ENCODE assay signal across 24 cellular contexts in genomic region chr10:88136712-88137111, GRCh38.
A peak's percentile ranks its signal among the peaks of the same experiment; 100 is the strongest.
DNase-seq lines count a peak whose midpoint lies in the region; FAIRE-seq and TF ChIP-seq lines count a peak whose summit lies in the region.
"Had no signal": no experiment of that assay in that cellular context is flagged by ENCODE, and none has a peak within 500 bp of the region (broad histone marks: within the 10 kb centered on the region; RNA-seq: fewer than 3 reads in every experiment).

No MANE protein-coding gene starts in this region.

- no peak overlapping the region for H3K4me3 ChIP-seq in GM12865 (ENCODE audit: low read depth, low read length)
- H3K4me3 ChIP-seq in PC-9: no peak overlapping the region
- no peak overlapping the region for H3K4me3 ChIP-seq in thyroid gland (replicated peaks in 1 of 3)
- H3K4me3 ChIP-seq: A549; BLaER1 treated with 17β-estradiol and CSF1 and Interleukin-3, amounts not matched to agents 10 nM and 100 nM; SK-N-MC had no signal

- no peak overlapping the region for H3K27ac ChIP-seq in PC-9
- peak overlapping the region in 2 of 3 donors; percentile 51 to 69 for H3K27ac ChIP-seq in thyroid gland
- H3K27ac ChIP-seq: A549; BLaER1 treated with 17β-estradiol and CSF1 and Interleukin-3, amounts not matched to agents 10 nM and 100 nM; HL-60; SK-N-MC had no signal

- H3K36me3 ChIP-seq in PC-9 (ENCODE audit: low read depth) (no peaks in the 10 kb centered on the region), thyroid gland (no peaks in the 10 kb centered on the region)
- H3K36me3 ChIP-seq: BLaER1 treated with 17β-estradiol and CSF1 and Interleukin-3, amounts not matched to agents 10 nM and 100 nM had no signal

- no TSS peak for BruUV-seq in PC-9 (replicated peaks; lab: Mats Ljungman, UMichigan)

- TF ChIP-seq POLR2A in thyroid gland (IDR thresholded peaks at IDR 0.05): no peak

- peak; percentile 74 for FAIRE-seq in GM19239 (lab: Jason Lieb, UNC)
- FAIRE-seq: A549, RCC 7860 had no signal

- WGBS in thyroid gland, 2 donors: 20 to 28% methylated on average over 2 of the region's 2 CpGs

- no peak overlapping the region for H2AFZ ChIP-seq in PC-9

- TF ChIP-seq CTCF in GM12865 (IDR thresholded peaks at IDR 0.05; ENCODE audit: insufficient read depth, low read depth, low read length, missing control alignments): no peak
- no peak for TF ChIP-seq CTCF in PC-9 (conservative IDR thresholded peaks at IDR 0.05)
- TF ChIP-seq CTCF in thyroid gland (IDR thresholded peaks at IDR 0.05): no peak

- POLR2A ChIA-PET in PC-9 (lab: Charles Lee; ENCODE audit: unreplicated experiment): no interaction called here

- CTCF ChIA-PET in PC-9 (lab: Charles Lee): no interaction called here

- H3K27me3 ChIP-seq in PC-9 (ENCODE audit: insufficient read depth, low read depth) (no peaks in the 10 kb centered on the region), thyroid gland (no peaks in the 10 kb centered on the region)
- H3K27me3 ChIP-seq: BLaER1 treated with 17β-estradiol and CSF1 and Interleukin-3, amounts not matched to agents 10 nM and 100 nM had no signal

- H3K4me1 ChIP-seq in PC-9 (replicated peaks; ENCODE audit: insufficient read depth) (peaks cover 12% of the 10 kb centered on the region; the same call in 1 of the 2 replicates), thyroid gland (peaks cover 29 to 35% of the 10 kb centered on the region in 2 donors)
- H3K4me1 ChIP-seq: A549; BLaER1 treated with 17β-estradiol and CSF1 and Interleukin-3, amounts not matched to agents 10 nM and 100 nM had no signal

- no peaks in the 10 kb centered on the region for H3F3A ChIP-seq in PC-9 (ENCODE audit: insufficient read depth, low read depth)

- no peaks in the 10 kb centered on the region for H3K79me2 ChIP-seq in PC-9 (ENCODE audit: low read depth)

- H3K9me3 ChIP-seq in PC-9 (ENCODE audit: insufficient read depth, low read depth) (no peaks in the 10 kb centered on the region), thyroid gland (no peaks in the 10 kb centered on the region)
- H3K9me3 ChIP-seq: A549; BLaER1 treated with 17β-estradiol and CSF1 and Interleukin-3, amounts not matched to agents 10 nM and 100 nM had no signal

- intact Hi-C loops in PC-9 (cut with micrococcal nuclease; ENCODE audit: unreplicated experiment) (loop anchor here (5.0 kb wide), 1 partner anchor 411 kb away; no protein-coding TSS in a partner anchor), thyroid gland (cut with DNase I) (no loop called here)

- H4K20me1 ChIP-seq in PC-9 (ENCODE audit: insufficient read depth): no peaks in the 10 kb centered on the region
- H4K20me1 ChIP-seq: BLaER1 treated with 17β-estradiol and CSF1 and Interleukin-3, amounts not matched to agents 10 nM and 100 nM had no signal

- H3K4me2 ChIP-seq in PC-9: peak overlapping the region; percentile 36; the same call in 1 of the 2 replicates
- H3K4me2 ChIP-seq: A549; BLaER1 treated with 17β-estradiol and CSF1 and Interleukin-3, amounts not matched to agents 10 nM and 100 nM had no signal

- no peaks in the 10 kb centered on the region for H3K9me2 ChIP-seq in PC-9 (ENCODE audit: insufficient read depth)

- DNase-seq in GM12865 (ENCODE audit: low read depth) (peak; percentile 31), GM19239 (ENCODE audit: insufficient read length, low spot score) (no peak), PC-9 (no peak), thyroid gland (peak; percentile 71 to 75), OCI-M1 (lab: John Stamatoyannopoulos, UW) (no peak), HUDEP-2 (lab: John Stamatoyannopoulos, UW; ENCODE audit: unreplicated experiment in 76 of 76) (no peak), NCI-H1694 (lab: John Stamatoyannopoulos, UW) (no peak)
- DNase-seq: AML-193; CD4-positive, alpha-beta memory T cell; COR-L47; Kasumi-1; MV-4-11; NCI-H1105; NCI-H1436 treated with DMSO at 0.1 percent for 48 hours; NCI-H1930; NCI-H2107; NCI-H446 treated with DMSO at 0.1 percent for 48 hours; NCI-H69; SIG-M5 had no signal

Comparison
In these comparisons a context has a peak if more than half of its experiments do, and no peak if none do; other contexts are left out.
1. DNase-seq: peak in GM12865 (single experiment) and thyroid gland (2 of 2); none in GM19239 (single experiment), PC-9 (0 of 2), OCI-M1 (single experiment), HUDEP-2 (0 of 76) and NCI-H1694 (single experiment).